ENCODE assay signal across 8 cellular contexts in genomic region chr11:100930185-100930778, GRCh38.
DNase-seq lines count a peak whose midpoint lies in the region; TF ChIP-seq lines count a peak whose summit lies in the region.

No MANE protein-coding gene starts in this region.

- H3K4me1 Mint-ChIP-seq in progenitor cell of endocrine pancreas (ENCODE audit: low read depth) = peaks cover 2% of the 10 kb centered on the region

- H3K79me2 ChIP-seq in Loucy (ENCODE audit: insufficient read depth, low read length) = no peaks in the 10 kb centered on the region
- no peaks in the 10 kb centered on the region for H3K79me2 ChIP-seq in SK-N-SH (ENCODE audit: insufficient read depth)

- H3K9ac ChIP-seq in Loucy (ENCODE audit: low read depth, low read length, poor library complexity, severe bottlenecking) (no peak overlapping the region), SK-N-SH (no peak overlapping the region)

- H3K36me3 ChIP-seq in Loucy (ENCODE audit: insufficient read depth, low read length) (no peaks in the 10 kb centered on the region), SK-N-SH (replicated peaks in 1 of 2; ENCODE audit: control insufficient read depth in 1 of 2, insufficient read depth in 2 of 2, low read length in 1 of 2) (no peaks in the 10 kb centered on the region), MG63 (no peaks in the 10 kb centered on the region)

- no peak overlapping the region for H3K4me3 ChIP-seq in Loucy (ENCODE audit: low read length, poor library complexity, severe bottlenecking)
- H3K4me3 ChIP-seq in SK-N-SH (ENCODE audit: low read depth in 2 of 2, low read length in 1 of 2) = peak overlapping the region in 1 of 2 experiments; percentile 52; a peak in 1 of 4 replicates
- H3K4me3 ChIP-seq in fibroblast of villous mesenchyme (ENCODE audit: low read depth, low read length) = no peak overlapping the region
- no peak overlapping the region for H3K4me3 ChIP-seq in MG63

- TF ChIP-seq RAD21 in SK-N-SH (IDR thresholded peaks at IDR 0.05; ENCODE audit: low read length) = peak; percentile 66

- H3K9me3 ChIP-seq in Loucy (ENCODE audit: insufficient read depth, low read depth, low read length) (no peaks in the 10 kb centered on the region), SK-N-SH (no peaks in the 10 kb centered on the region), MG63 (no peaks in the 10 kb centered on the region)

- H3K4me3 Mint-ChIP-seq in progenitor cell of endocrine pancreas (ENCODE audit: low read depth) = no peak overlapping the region

- H3K27me3 Mint-ChIP-seq in progenitor cell of endocrine pancreas = no peaks in the 10 kb centered on the region

- TF ChIP-seq EP300 in SK-N-SH (IDR thresholded peaks at IDR 0.05; ENCODE audit: borderline replicate concordance in 1 of 2, low read depth in 1 of 2, low read length in 1 of 2) = no peak

- H3K27me3 ChIP-seq in Loucy (ENCODE audit: insufficient read depth, low read length, poor library complexity, severe bottlenecking) (no peaks in the 10 kb centered on the region), SK-N-SH (ENCODE audit: insufficient read depth) (peaks cover 14% of the 10 kb centered on the region; the same call in 1 of the 2 replicates), MG63 (no peaks in the 10 kb centered on the region)

- DNase-seq in DMS114 treated with DMSO at 0.1 percent for 48 hours (lab: John Stamatoyannopoulos, UW; ENCODE audit: unreplicated experiment) (peak; percentile 24), SK-N-SH (peak; percentile 6), fibroblast of villous mesenchyme (ENCODE audit: low read depth) (peak; percentile 84), progenitor cell of endocrine pancreas (ENCODE audit: low spot score, unreplicated experiment) (no peak), ureter (ENCODE audit: low spot score) (no peak), GM19238 (ENCODE audit: insufficient read length, low spot score) (no peak), MG63 (no peak)

- H3K9me2 ChIP-seq in Loucy (replicated peaks; ENCODE audit: low read depth, low read length) = no peaks in the 10 kb centered on the region
- H3K9me2 ChIP-seq in SK-N-SH = no peaks in the 10 kb centered on the region

- POLR2A ChIA-PET in SK-N-SH (lab: Yijun Ruan, JAX) = no interaction called here

- H3K4me1 ChIP-seq in Loucy (ENCODE audit: insufficient read depth, low read length, poor library complexity, severe bottlenecking) (no peaks in the 10 kb centered on the region), SK-N-SH (ENCODE audit: control insufficient read depth in 1 of 2, insufficient read depth in 2 of 2, low read depth in 1 of 2, low read length in 1 of 2) (no peaks in the 10 kb centered on the region)

- H3K36me3 Mint-ChIP-seq in progenitor cell of endocrine pancreas (ENCODE audit: insufficient read depth) = no peaks in the 10 kb centered on the region

- no peak overlapping the region for H2AFZ ChIP-seq in Loucy (ENCODE audit: low read length)
- H2AFZ ChIP-seq in SK-N-SH (ENCODE audit: low read depth) = no peak overlapping the region; the same call in 1 of the 2 replicates

- H3K9me3 Mint-ChIP-seq in progenitor cell of endocrine pancreas (ENCODE audit: low read depth) = no peaks in the 10 kb centered on the region

- H3F3A ChIP-seq in Loucy (ENCODE audit: low read depth) = no peaks in the 10 kb centered on the region
- H3F3A ChIP-seq in SK-N-SH (replicated peaks; ENCODE audit: insufficient read depth) = no peaks in the 10 kb centered on the region

- H3K4me2 ChIP-seq in Loucy (ENCODE audit: low read depth, low read length, poor library complexity, severe bottlenecking) (no peak overlapping the region), SK-N-SH (peak overlapping the region; percentile 54; the same call in 1 of the 2 replicates)

- WGBS in SK-N-SH (ENCODE audit: low lambda C conversion rate) = 18% methylated on average over 5 of the region's 5 CpGs

- H3K27ac ChIP-seq in SK-N-SH (ENCODE audit: low read depth in 2 of 2, low read length in 1 of 2) = no peak overlapping the region

- CTCF ChIA-PET in SK-N-SH (lab: Yijun Ruan, JAX) = interaction anchor here (0.8 to 2.0 kb wide), 7 partner anchors 10 to 354 kb away, joined by 3 to 6 read pairs (median 3); no protein-coding TSS in a partner anchor

- no peaks in the 10 kb centered on the region for H4K20me1 ChIP-seq in Loucy (ENCODE audit: insufficient read depth, low read length, poor library complexity, severe bottlenecking)
- H4K20me1 ChIP-seq in SK-N-SH (ENCODE audit: insufficient read depth) = no peaks in the 10 kb centered on the region

- no peak overlapping the region for H3K27ac Mint-ChIP-seq in progenitor cell of endocrine pancreas

- TF ChIP-seq CTCF in Loucy (conservative IDR thresholded peaks at IDR 0.05; ENCODE audit: low read length) (peak; percentile 87), SK-N-SH (IDR thresholded peaks at IDR 0.05) (peak; percentile 79), fibroblast of villous mesenchyme (IDR thresholded peaks at IDR 0.05; ENCODE audit: insufficient read depth, low read depth, low read length) (peak; percentile 56), progenitor cell of endocrine pancreas (IDR thresholded peaks at IDR 0.05; ENCODE audit: unreplicated experiment) (peak; percentile 76)

TF ChIP-seq in SK-N-SH, 30 proteins besides CTCF, POLR2A, EP300 and RAD21:
- TF ChIP-seq SMC3 (IDR thresholded peaks at IDR 0.05; ENCODE audit: low read depth, low read length) = peak; percentile 21; the same call in 1 of the 2 replicates
- TF ChIP-seq JUND (IDR thresholded peaks at IDR 0.05) = no peak

Comparison
In these comparisons a context has a peak if more than half of its experiments do, and no peak if none do; other contexts are left out.
1. DNase-seq: peak in DMS114 treated with DMSO at 0.1 percent for 48 hours (single experiment), SK-N-SH (single experiment) and fibroblast of villous mesenchyme (single experiment); none in progenitor cell of endocrine pancreas (single experiment), ureter (single experiment), GM19238 (single experiment) and MG63 (single experiment).
2. Peak in every context shown above with its lines, with median percentiles within 50 percentile points of each other: CTCF ChIP-seq.